Comparison of ENCODE assay signal across 26 cellular contexts in genomic region chr15:25242166-25242879, GRCh38.
DNase-seq lines count a peak whose midpoint lies in the region; ATAC-seq and TF ChIP-seq lines count a peak whose summit lies in the region.
"Had no signal": no experiment of that assay in that cellular context is flagged by ENCODE, and none has a peak within 500 bp of the region (broad histone marks: within the 10 kb centered on the region; RNA-seq: fewer than 3 reads in every experiment).

No MANE protein-coding gene starts in this region.

- H3K4me2 ChIP-seq in osteoblast (ENCODE audit: insufficient read depth, low read length): no peak overlapping the region
- H3K4me2 ChIP-seq: KMS-11 had no signal

- TF ChIP-seq POLR2A in uterus (IDR thresholded peaks at IDR 0.05): no peak

- H3K9me3 Mint-ChIP-seq in type B pancreatic cell: no peaks in the 10 kb centered on the region
- H3K9me3 Mint-ChIP-seq: activated T-helper 17 cell treated with anti-CD3 and anti-CD28 coated beads, Interleukin-2, amount 50 U/mL, for 72 hours had no signal

- ATAC-seq in Right ventricle myocardium superior (ENCODE audit: poor library complexity) (no peak), Right ventricle myocardium inferior (no peak)
- ATAC-seq: activated CD4-positive, alpha-beta T cell treated with anti-CD3 and anti-CD28 coated beads for 36 hours; activated T-helper 17 cell treated with anti-CD3 and anti-CD28 coated beads, Interleukin-2, amount 50 U/mL, for 72 hours; gastrocnemius medialis had no signal

- H2AFZ ChIP-seq in osteoblast (ENCODE audit: low read length): no peak overlapping the region

- H3K36me3 Mint-ChIP-seq in type B pancreatic cell: no peaks in the 10 kb centered on the region

- intact Hi-C loops in Right ventricle myocardium superior (cut with DNase I): no loop called here
- intact Hi-C loops in Right ventricle myocardium inferior (cut with DNase I): no loop called here
- intact Hi-C loops in cardiac septum (cut with DNase I): no loop called here
- intact Hi-C loops in uterus (cut with DNase I; ENCODE audit: low total_unique reads): no loop called here

- no peak for TF ChIP-seq CTCF in osteoblast (IDR thresholded peaks at IDR 0.05; ENCODE audit: extremely low read depth, low read depth, low read length)
- TF ChIP-seq CTCF in uterus (IDR thresholded peaks at IDR 0.05): no peak
- TF ChIP-seq CTCF in type B pancreatic cell (conservative IDR thresholded peaks at IDR 0.05): no peak

- no peak overlapping the region for H3K4me3 Mint-ChIP-seq in type B pancreatic cell
- H3K4me3 Mint-ChIP-seq: activated CD4-positive, alpha-beta T cell treated with anti-CD3 and anti-CD28 coated beads for 36 hours; activated T-helper 17 cell treated with anti-CD3 and anti-CD28 coated beads, Interleukin-2, amount 50 U/mL, for 72 hours; endodermal cell had no signal

- H3K27me3 ChIP-seq in osteoblast (ENCODE audit: insufficient read depth, low read length): no peaks in the 10 kb centered on the region
- no peaks in the 10 kb centered on the region for H3K27me3 ChIP-seq in uterus
- H3K27me3 ChIP-seq: brain microvascular endothelial cell, esophagus muscularis mucosa, gastrocnemius medialis had no signal

- H3K36me3 ChIP-seq in osteoblast (ENCODE audit: insufficient read depth, low read length) (no peaks in the 10 kb centered on the region), uterus (no peaks in the 10 kb centered on the region)
- H3K36me3 ChIP-seq: brain microvascular endothelial cell, gastrocnemius medialis, thoracic aorta had no signal

- no peaks in the 10 kb centered on the region for H3K4me1 ChIP-seq in osteoblast (ENCODE audit: insufficient read depth, low read length)
- H3K4me1 ChIP-seq in uterus: no peaks in the 10 kb centered on the region
- H3K4me1 ChIP-seq: esophagus muscularis mucosa, gastrocnemius medialis had no signal

- H3K27me3 Mint-ChIP-seq in type B pancreatic cell: no peaks in the 10 kb centered on the region
- H3K27me3 Mint-ChIP-seq: activated CD4-positive, alpha-beta T cell treated with anti-CD3 and anti-CD28 coated beads for 36 hours; activated T-helper 17 cell treated with anti-CD3 and anti-CD28 coated beads, Interleukin-2, amount 50 U/mL, for 72 hours had no signal

- H3K79me2 ChIP-seq in osteoblast (ENCODE audit: insufficient read depth, low read length): no peaks in the 10 kb centered on the region

- H3K27ac ChIP-seq in osteoblast (ENCODE audit: low read depth, low read length) (no peak overlapping the region), uterus (no peak overlapping the region)
- H3K27ac ChIP-seq: brain microvascular endothelial cell, C4-2B, esophagus muscularis mucosa, gastrocnemius medialis, KMS-11, thoracic aorta had no signal

- H3K9me3 ChIP-seq in osteoblast (ENCODE audit: low read depth, low read length) (no peaks in the 10 kb centered on the region), uterus (no peaks in the 10 kb centered on the region)
- H3K9me3 ChIP-seq: gastrocnemius medialis, thoracic aorta had no signal

- no peak overlapping the region for H3K4me3 ChIP-seq in osteoblast (ENCODE audit: insufficient read depth, low read length)
- H3K4me3 ChIP-seq in uterus: no peak overlapping the region
- H3K4me3 ChIP-seq: esophagus muscularis mucosa, gastrocnemius medialis, thoracic aorta had no signal

- no peak overlapping the region for H3K27ac Mint-ChIP-seq in type B pancreatic cell
- H3K27ac Mint-ChIP-seq: activated CD4-positive, alpha-beta T cell treated with anti-CD3 and anti-CD28 coated beads for 36 hours; activated T-helper 17 cell treated with anti-CD3 and anti-CD28 coated beads, Interleukin-2, amount 50 U/mL, for 72 hours; endodermal cell had no signal

- DNase-seq in Right ventricle myocardium superior (peak; percentile 18), Right ventricle myocardium inferior (ENCODE audit: missing footprints) (no peak), cardiac septum (ENCODE audit: low spot score) (peak; percentile 53), osteoblast (ENCODE audit: insufficient read length, low spot score, missing footprints) (peak; percentile 42), uterus (peak; percentile 5), type B pancreatic cell (ENCODE audit: extremely low spot score, unreplicated experiment) (no peak), DMS79 treated with DMSO at 0.1 percent for 48 hours (lab: John Stamatoyannopoulos, UW) (no peak), NCI-H1436 (lab: John Stamatoyannopoulos, UW) (no peak)
- DNase-seq: activated CD4-positive, alpha-beta T cell treated with anti-CD3 and anti-CD28 coated beads for 36 hours; brain microvascular endothelial cell; Calu3; endodermal cell; GOT3; mammary epithelial cell; MV-4-11; NCI-H1694; NCI-H524; SIG-M5; stimulated activated CD4-positive, alpha-beta T cell treated with anti-CD3 and anti-CD28 coated beads, Interleukin-4, amount 100 ng/mL, for 4 hours; stimulated activated naive CD4-positive, alpha-beta T cell treated with Interleukin-2 at 50 U/mL for 16 hours had no signal

- H4K20me1 ChIP-seq in osteoblast (ENCODE audit: insufficient read depth, low read length): no peaks in the 10 kb centered on the region

- no peaks in the 10 kb centered on the region for H3K4me1 Mint-ChIP-seq in type B pancreatic cell (ENCODE audit: unreplicated experiment)
- H3K4me1 Mint-ChIP-seq: activated CD4-positive, alpha-beta T cell treated with anti-CD3 and anti-CD28 coated beads for 36 hours; activated T-helper 17 cell treated with anti-CD3 and anti-CD28 coated beads, Interleukin-2, amount 50 U/mL, for 72 hours; endodermal cell had no signal

Comparison
In these comparisons a context has a peak if more than half of its experiments do, and no peak if none do; other contexts are left out.
1. DNase-seq: peak in Right ventricle myocardium superior (single experiment), cardiac septum (single experiment), osteoblast (single experiment) and uterus (2 of 2); none in Right ventricle myocardium inferior (single experiment), type B pancreatic cell (single experiment), DMS79 treated with DMSO at 0.1 percent for 48 hours (single experiment) and NCI-H1436 (single experiment).